ENCODE assay signal across 8 cellular contexts in the genomic region with DNA sequence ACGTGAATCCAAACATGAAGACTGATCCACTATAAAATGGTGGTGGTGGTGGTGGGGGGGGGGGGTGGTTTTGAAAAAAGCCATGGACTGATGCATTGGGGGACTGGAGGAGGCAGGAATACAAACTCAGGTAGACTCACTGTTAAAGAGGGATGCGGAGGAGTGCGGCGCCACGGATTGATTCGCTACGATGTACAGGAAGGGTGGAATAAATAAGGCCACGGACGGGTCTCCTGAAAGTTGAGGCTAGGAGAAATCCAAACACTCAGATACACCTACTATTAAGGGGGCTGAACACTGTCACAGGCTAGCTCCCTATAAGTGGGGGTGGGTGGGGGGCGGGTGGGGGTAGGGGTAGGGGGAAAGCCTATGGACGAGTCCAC. TPM values are rescaled to one million over a fixed set of nuclear protein-coding genes. Genes with fewer than 3 reads are reported as not detected.
DNase-seq lines count a peak whose midpoint lies in the region; ATAC-seq and TF ChIP-seq lines count a peak whose summit lies in the region.

No MANE protein-coding gene starts in this region.

- peak overlapping the region; percentile 78 for H3K27ac ChIP-seq in CD4-positive, CD25-positive, alpha-beta regulatory T cell (ENCODE audit: insufficient read depth, low read length, poor library complexity, severe bottlenecking)
- no peak overlapping the region for H3K27ac ChIP-seq in ectodermal cell (ENCODE audit: insufficient read depth, low read depth, low read length, poor library complexity, severe bottlenecking)
- H3K27ac ChIP-seq in neural progenitor cell = no peak overlapping the region

- WGBS in ectodermal cell, 2 experiments = 2 to 5% methylated on average over 8 to 9 of the region's 11 CpGs

- DNase-seq in CD4-positive, CD25-positive, alpha-beta regulatory T cell = no peak
- DNase-seq in MG63 (no peak), neural progenitor cell (ENCODE audit: low spot score) (no peak), SIG-M5 (lab: John Stamatoyannopoulos, UW) (no peak), OCI-M1 (lab: John Stamatoyannopoulos, UW) (no peak)
- DNase-seq in effector CD8-positive, alpha-beta T cell (lab: John Stamatoyannopoulos, UW) = no peak

- H3K27me3 Mint-ChIP-seq in CD4-positive, CD25-positive, alpha-beta regulatory T cell = no peaks in the 10 kb centered on the region
- peaks cover 2% of the 10 kb centered on the region for H3K27me3 Mint-ChIP-seq in neural progenitor cell (ENCODE audit: insufficient read depth, low read depth)

- peak overlapping the region; percentile 71 for H3K9ac ChIP-seq in neural progenitor cell

- peaks cover 8 to 54% (median 31%) of the 10 kb centered on the region in 4 donors for H3K4me1 Mint-ChIP-seq in CD4-positive, CD25-positive, alpha-beta regulatory T cell
- H3K4me1 Mint-ChIP-seq in neural progenitor cell = peaks cover 22% of the 10 kb centered on the region

- H3K4me3 ChIP-seq in CD4-positive, CD25-positive, alpha-beta regulatory T cell (ENCODE audit: low read depth, low read length) = peak overlapping the region; percentile 75
- H3K4me3 ChIP-seq in MG63 = peak overlapping the region; percentile 85
- peak overlapping the region; percentile 81 for H3K4me3 ChIP-seq in ectodermal cell (ENCODE audit: insufficient read depth, low read depth, low read length)
- H3K4me3 ChIP-seq in neural progenitor cell = peak overlapping the region; percentile 93

- H3K27ac Mint-ChIP-seq in CD4-positive, CD25-positive, alpha-beta regulatory T cell = peak overlapping the region in 2 of 3 donors; percentile 85 to 86
- H3K27ac Mint-ChIP-seq in neural progenitor cell = no peak overlapping the region

- H3K36me3 Mint-ChIP-seq in CD4-positive, CD25-positive, alpha-beta regulatory T cell = no peaks in the 10 kb centered on the region
- no peaks in the 10 kb centered on the region for H3K36me3 Mint-ChIP-seq in neural progenitor cell

- no peaks in the 10 kb centered on the region for H3K27me3 ChIP-seq in CD4-positive, CD25-positive, alpha-beta regulatory T cell (ENCODE audit: control insufficient read depth, insufficient read depth, low read length)
- H3K27me3 ChIP-seq in MG63 = no peaks in the 10 kb centered on the region
- no peaks in the 10 kb centered on the region for H3K27me3 ChIP-seq in ectodermal cell (ENCODE audit: control insufficient read depth, insufficient read depth, low read length, poor library complexity, severe bottlenecking)
- H3K27me3 ChIP-seq in neural progenitor cell = no peaks in the 10 kb centered on the region

- peak overlapping the region; percentile 88 to 93 (median 90) for H3K4me3 Mint-ChIP-seq in CD4-positive, CD25-positive, alpha-beta regulatory T cell
- peak overlapping the region; percentile 85 for H3K4me3 Mint-ChIP-seq in neural progenitor cell

- H3K36me3 ChIP-seq in CD4-positive, CD25-positive, alpha-beta regulatory T cell (ENCODE audit: control insufficient read depth, insufficient read depth, low read length) = peaks cover 9% of the 10 kb centered on the region
- H3K36me3 ChIP-seq in MG63 (peaks cover 14% of the 10 kb centered on the region), ectodermal cell (ENCODE audit: control insufficient read depth, insufficient read depth, low read length) (peaks cover 5% of the 10 kb centered on the region), neural progenitor cell (no peaks in the 10 kb centered on the region)

- no peak overlapping the region for H2AFZ ChIP-seq in neural progenitor cell (replicated peaks)

- ATAC-seq in CD4-positive, CD25-positive, alpha-beta regulatory T cell (ENCODE audit: low read depth in 2 of 2) = no peak
- no peak for ATAC-seq in GM19395 (IDR thresholded peaks at IDR 0.05; ENCODE audit: unreplicated experiment)

- TF ChIP-seq CTCF in neural progenitor cell (IDR thresholded peaks at IDR 0.05) = no peak

- peaks cover 9% of the 10 kb centered on the region for H3F3A ChIP-seq in neural progenitor cell (ENCODE audit: low read depth)

- H3K9me3 ChIP-seq in CD4-positive, CD25-positive, alpha-beta regulatory T cell (ENCODE audit: control insufficient read depth in 2 of 2, low read length in 2 of 2) = no peaks in the 10 kb centered on the region
- H3K9me3 ChIP-seq in MG63 (no peaks in the 10 kb centered on the region), ectodermal cell (ENCODE audit: control insufficient read depth, low read length) (no peaks in the 10 kb centered on the region), neural progenitor cell (ENCODE audit: low read depth) (no peaks in the 10 kb centered on the region)

- peaks cover 2% of the 10 kb centered on the region for H4K20me1 ChIP-seq in neural progenitor cell (ENCODE audit: low read depth)

- H3K4me1 ChIP-seq in CD4-positive, CD25-positive, alpha-beta regulatory T cell (ENCODE audit: control insufficient read depth, insufficient read depth, low read length, poor library complexity, severe bottlenecking) = peaks cover 23% of the 10 kb centered on the region
- peaks cover 5% of the 10 kb centered on the region for H3K4me1 ChIP-seq in ectodermal cell (ENCODE audit: control insufficient read depth, insufficient read depth, low read length)
- peaks cover 4% of the 10 kb centered on the region for H3K4me1 ChIP-seq in neural progenitor cell

- H3K79me2 ChIP-seq in neural progenitor cell (ENCODE audit: low read depth) = peaks cover 24% of the 10 kb centered on the region

- peak overlapping the region; percentile 75 for H3K4me2 ChIP-seq in neural progenitor cell

- no peaks in the 10 kb centered on the region for H3K9me3 Mint-ChIP-seq in CD4-positive, CD25-positive, alpha-beta regulatory T cell
- peaks cover 15% of the 10 kb centered on the region for H3K9me3 Mint-ChIP-seq in neural progenitor cell

RNA-seq across cellular contexts. Expression of gene ELK1, which starts 0.6 kb away (rescaled TPM):
- 27.3 TPM for total RNA-seq in CD4-positive, CD25-positive, alpha-beta regulatory T cell
- polyA plus RNA-seq in CD4-positive, CD25-positive, alpha-beta regulatory T cell = 10 to 100 TPM; 18.8 to 20.4 (median 19.8) TPM
- 33.2 and 39.4 TPM in 2 replicates for total RNA-seq in MG63 (2014; rRNA removed; shearing (Covaris generic); ENCODE audit: low replicate concordance)
- polyA plus RNA-seq in ectodermal cell (2013, experiment 1 of 4) = 39.4 TPM
- polyA plus RNA-seq in ectodermal cell (2013, experiment 2 of 4) = 36.9 TPM
- 23.9 TPM for polyA plus RNA-seq in ectodermal cell (2013, experiment 3 of 4)
- polyA plus RNA-seq in ectodermal cell (2013, experiment 4 of 4) = 25.7 TPM
- 16.6 and 28.9 TPM in 2 replicates for total RNA-seq in neural progenitor cell (ENCODE audit: low replicate concordance)

RNA-seq across cellular contexts. Expression of gene UXT, which starts 9.2 kb away (rescaled TPM):
- 140 TPM for total RNA-seq in CD4-positive, CD25-positive, alpha-beta regulatory T cell
- 100 to 1,000 TPM; 326 to 416 (median 357) TPM for polyA plus RNA-seq in CD4-positive, CD25-positive, alpha-beta regulatory T cell
- total RNA-seq in MG63 (2014; rRNA removed; shearing (Covaris generic); ENCODE audit: low replicate concordance) = 155 and 240 TPM in 2 replicates
- 106 TPM for polyA plus RNA-seq in ectodermal cell (2013, experiment 1 of 4)
- polyA plus RNA-seq in ectodermal cell (2013, experiment 2 of 4) = 104 TPM
- polyA plus RNA-seq in ectodermal cell (2013, experiment 3 of 4) = 99.5 TPM
- 127 TPM for polyA plus RNA-seq in ectodermal cell (2013, experiment 4 of 4)
- 88.5 and 91.9 TPM in 2 replicates for total RNA-seq in neural progenitor cell (ENCODE audit: low replicate concordance)

RNA-seq across cellular contexts. Expression of gene CFP, which starts 20.0 kb away (rescaled TPM):
- total RNA-seq in CD4-positive, CD25-positive, alpha-beta regulatory T cell = 13.9 TPM
- 10 to 100 TPM in 3 of 4 donors, 1 to 10 TPM in 1; 6.2 to 18.7 (median 11.2) TPM for polyA plus RNA-seq in CD4-positive, CD25-positive, alpha-beta regulatory T cell
- total RNA-seq in MG63 (2014; rRNA removed; shearing (Covaris generic); ENCODE audit: low replicate concordance) = not detected in 2 replicates
- polyA plus RNA-seq in ectodermal cell (2013, experiment 1 of 4) = 0.67 TPM
- 0.82 TPM for polyA plus RNA-seq in ectodermal cell (2013, experiment 2 of 4)
- 1.2 TPM for polyA plus RNA-seq in ectodermal cell (2013, experiment 3 of 4)
- polyA plus RNA-seq in ectodermal cell (2013, experiment 4 of 4) = 0.32 TPM
- 0.06 and 0.40 TPM in 2 replicates for total RNA-seq in neural progenitor cell (ENCODE audit: low replicate concordance)

RNA-seq across cellular contexts. Expression of gene SYN1, which starts 30.1 kb away (rescaled TPM):
- not detected for total RNA-seq in CD4-positive, CD25-positive, alpha-beta regulatory T cell
- under 1 TPM in 2 of 4 donors, not detected in 2; 0.18 to 0.34 TPM for polyA plus RNA-seq in CD4-positive, CD25-positive, alpha-beta regulatory T cell
- 0.26 TPM in 1 of 2 replicates, not detected in the other for total RNA-seq in MG63 (2014; rRNA removed; shearing (Covaris generic); ENCODE audit: low replicate concordance)
- polyA plus RNA-seq in ectodermal cell (2013, experiment 1 of 4) = 4.4 TPM
- 2.7 TPM for polyA plus RNA-seq in ectodermal cell (2013, experiment 2 of 4)
- polyA plus RNA-seq in ectodermal cell (2013, experiment 3 of 4) = 2.8 TPM
- polyA plus RNA-seq in ectodermal cell (2013, experiment 4 of 4) = 2.5 TPM
- total RNA-seq in neural progenitor cell (ENCODE audit: low replicate concordance) = 0.53 TPM in 1 of 2 replicates, not detected in the other

Comparison
In these comparisons a context has a peak if more than half of its experiments do, and no peak if none do; other contexts are left out.
1. RNA of gene CFP, which starts 20.0 kb away (total RNA-seq): 13.9 TPM in CD4-positive, CD25-positive, alpha-beta regulatory T cell (single experiment); 0.06 to 0.40 TPM in neural progenitor cell and not detected in MG63; every median in the first group is over 10 times any median in the second.
2. Peak in every context shown above with its lines, with median percentiles within 50 percentile points of each other: H3K4me3 ChIP-seq.